ENCODE assay signal across 8 cellular contexts in genomic region chr7:43572516-43573049, GRCh38. TPM values are rescaled to one million over a fixed set of nuclear protein-coding genes. Genes with fewer than 3 reads are reported as not detected.
DNase-seq lines count a peak whose midpoint lies in the region; ATAC-seq and TF ChIP-seq lines count a peak whose summit lies in the region.

No MANE protein-coding gene starts in this region.

- H3K9ac ChIP-seq in fibroblast of lung (ENCODE audit: insufficient read depth, low read length) (no peak overlapping the region), skeletal muscle satellite cell (ENCODE audit: low read depth, low read length) (peak overlapping the region; percentile 73)

- H3K4me1 Mint-ChIP-seq in CD4-positive, alpha-beta T cell (ENCODE audit: low read depth), result peaks cover 5% of the 10 kb centered on the region
- peaks cover 22% of the 10 kb centered on the region for H3K4me1 Mint-ChIP-seq in T-helper 2 cell treated with Interferon-gamma antibody and Interleukin-4, amounts not matched to agents 5 μg/mL and 100 μg/mL, for 36 hours (ENCODE audit: low read depth)
- H3K4me1 Mint-ChIP-seq in Caco-2 (ENCODE audit: low read depth, unreplicated experiment), result peaks cover 11% of the 10 kb centered on the region

- no peaks in the 10 kb centered on the region for H3K36me3 Mint-ChIP-seq in CD4-positive, alpha-beta T cell (ENCODE audit: low read depth)
- no peaks in the 10 kb centered on the region for H3K36me3 Mint-ChIP-seq in T-helper 2 cell treated with Interferon-gamma antibody and Interleukin-4, amounts not matched to agents 5 μg/mL and 100 μg/mL, for 36 hours (ENCODE audit: low read depth)
- H3K36me3 Mint-ChIP-seq in Caco-2 (ENCODE audit: insufficient read depth, unreplicated experiment), result no peaks in the 10 kb centered on the region

- POLR2A ChIA-PET in CD4-positive, alpha-beta T cell (lab: Charles Lee), result interaction anchor here (0.7 to 1.4 kb wide), 3 partner anchors 10 to 219 kb away, joined by 3 to 6 read pairs (median 3); partner anchors contain the start of gene STK17A
- POLR2A ChIA-PET in Caco-2 (lab: Charles Lee), result no interaction called here

- H2AFZ ChIP-seq in fibroblast of lung (ENCODE audit: low read length), result no peak overlapping the region

- peak; percentile 74 for ATAC-seq in CD4-positive, alpha-beta T cell (ENCODE audit: poor library complexity)
- peak; percentile 42 for ATAC-seq in HG03196 (IDR thresholded peaks at IDR 0.05; ENCODE audit: unreplicated experiment)
- no peak for ATAC-seq in HG02759 (IDR thresholded peaks at IDR 0.05; ENCODE audit: unreplicated experiment)

- no peaks in the 10 kb centered on the region for H4K20me1 ChIP-seq in fibroblast of lung (ENCODE audit: control insufficient read depth, extremely low read depth, insufficient read depth, low read length)

- no peak overlapping the region for H3K4me3 Mint-ChIP-seq in CD4-positive, alpha-beta T cell
- peak overlapping the region; percentile 3 for H3K4me3 Mint-ChIP-seq in T-helper 2 cell treated with Interferon-gamma antibody and Interleukin-4, amounts not matched to agents 5 μg/mL and 100 μg/mL, for 36 hours
- no peak overlapping the region for H3K4me3 Mint-ChIP-seq in Caco-2 (ENCODE audit: unreplicated experiment)

- BruUV-seq in Caco-2 (replicated peaks; lab: Mats Ljungman, UMichigan), result no TSS peak

- CTCF ChIA-PET in CD4-positive, alpha-beta T cell (lab: Charles Lee), result interaction anchor here (0.9 to 3.3 kb wide), 2 partner anchors 10 to 129 kb away, joined by 3 to 17 read pairs; partner anchors contain the start of gene STK17A
- CTCF ChIA-PET in Caco-2 (lab: Charles Lee), result interaction anchor here (2.2 kb wide), 1 partner anchor 10 kb away, joined by 11 read pairs; the partner anchor contains the start of gene STK17A

- H3K27ac ChIP-seq in CD4-positive, alpha-beta T cell (ENCODE audit: low read depth, low read length), result no peak overlapping the region
- peak overlapping the region; percentile 77 for H3K27ac ChIP-seq in fibroblast of lung (ENCODE audit: insufficient read depth, low read length)

- DNase-seq in CD4-positive, alpha-beta T cell, result peak in 2 of 10 experiments; percentile 12 to 18
- peak; percentile 51 for DNase-seq in T-helper 2 cell treated with Interferon-gamma antibody and Interleukin-4, amounts not matched to agents 5 μg/mL and 100 μg/mL, for 36 hours (ENCODE audit: low spot score)
- peak; percentile 100 for DNase-seq in fibroblast of lung (ENCODE audit: low read depth in 2 of 2)
- DNase-seq in Caco-2, result no peak
- DNase-seq in NCI-H2171 (lab: John Stamatoyannopoulos, UW), result no peak

- H3K4me1 ChIP-seq in fibroblast of lung (ENCODE audit: control insufficient read depth, extremely low read depth, insufficient read depth, low read length) (no peaks in the 10 kb centered on the region), skeletal muscle satellite cell (ENCODE audit: control insufficient read depth, insufficient read depth, low read length) (peaks cover 39% of the 10 kb centered on the region), Caco-2 (peaks cover 9% of the 10 kb centered on the region)

- H3K4me2 ChIP-seq in fibroblast of lung (ENCODE audit: extremely low read depth, insufficient read depth, low read length), result peak overlapping the region; percentile 3
- H3K4me2 ChIP-seq in skeletal muscle satellite cell (ENCODE audit: low read length), result peak overlapping the region; percentile 14

- no peak for TF ChIP-seq CTCF in CD4-positive, alpha-beta T cell (IDR thresholded peaks at IDR 0.05)
- no peak for TF ChIP-seq CTCF in fibroblast of lung (conservative IDR thresholded peaks at IDR 0.05 in 1 of 2, IDR thresholded peaks at IDR 0.05 in 1 of 2; ENCODE audit: low read depth in 1 of 2, low read length in 2 of 2)
- TF ChIP-seq CTCF in Caco-2 (IDR thresholded peaks at IDR 0.05; ENCODE audit: insufficient read depth in 1 of 2, low read depth in 1 of 2, low read length in 1 of 2, severe bottlenecking in 1 of 2, unreplicated experiment in 1 of 2), result no peak

- no peaks in the 10 kb centered on the region for H3K27me3 Mint-ChIP-seq in CD4-positive, alpha-beta T cell
- H3K27me3 Mint-ChIP-seq in T-helper 2 cell treated with Interferon-gamma antibody and Interleukin-4, amounts not matched to agents 5 μg/mL and 100 μg/mL, for 36 hours (ENCODE audit: low read depth), result peaks cover 2% of the 10 kb centered on the region
- no peaks in the 10 kb centered on the region for H3K27me3 Mint-ChIP-seq in Caco-2 (ENCODE audit: insufficient read depth, unreplicated experiment)

- H3K36me3 ChIP-seq in fibroblast of lung (ENCODE audit: control insufficient read depth, insufficient read depth, low read length) (no peaks in the 10 kb centered on the region), skeletal muscle satellite cell (ENCODE audit: insufficient read depth, low read length) (no peaks in the 10 kb centered on the region), Caco-2 (ENCODE audit: control insufficient read depth, insufficient read depth, low read length) (no peaks in the 10 kb centered on the region)

- H3K9me3 Mint-ChIP-seq in CD4-positive, alpha-beta T cell, result no peaks in the 10 kb centered on the region
- no peaks in the 10 kb centered on the region for H3K9me3 Mint-ChIP-seq in T-helper 2 cell treated with Interferon-gamma antibody and Interleukin-4, amounts not matched to agents 5 μg/mL and 100 μg/mL, for 36 hours
- H3K9me3 Mint-ChIP-seq in Caco-2 (ENCODE audit: unreplicated experiment), result no peaks in the 10 kb centered on the region

- H3K27me3 ChIP-seq in CD4-positive, alpha-beta T cell (ENCODE audit: control insufficient read depth, insufficient read depth, low read length), result no peaks in the 10 kb centered on the region
- H3K27me3 ChIP-seq in fibroblast of lung (ENCODE audit: control insufficient read depth, insufficient read depth, low read length), result no peaks in the 10 kb centered on the region
- H3K27me3 ChIP-seq in skeletal muscle satellite cell (ENCODE audit: control insufficient read depth, insufficient read depth, low read length), result no peaks in the 10 kb centered on the region
- H3K27me3 ChIP-seq in Caco-2 (replicated peaks; ENCODE audit: control insufficient read depth, insufficient read depth, low read length), result no peaks in the 10 kb centered on the region

- no peak overlapping the region for H3K27ac Mint-ChIP-seq in CD4-positive, alpha-beta T cell
- peak overlapping the region; percentile 47 for H3K27ac Mint-ChIP-seq in T-helper 2 cell treated with Interferon-gamma antibody and Interleukin-4, amounts not matched to agents 5 μg/mL and 100 μg/mL, for 36 hours
- H3K27ac Mint-ChIP-seq in Caco-2 (ENCODE audit: unreplicated experiment), result no peak overlapping the region

- H3K79me2 ChIP-seq in fibroblast of lung (ENCODE audit: control insufficient read depth, insufficient read depth, low read length), result no peaks in the 10 kb centered on the region

- H3K9me3 ChIP-seq in CD4-positive, alpha-beta T cell (ENCODE audit: control insufficient read depth, low read length), result no peaks in the 10 kb centered on the region
- H3K9me3 ChIP-seq in fibroblast of lung (ENCODE audit: control insufficient read depth, insufficient read depth, low read depth, low read length) (no peaks in the 10 kb centered on the region), skeletal muscle satellite cell (replicated peaks; ENCODE audit: low read length) (no peaks in the 10 kb centered on the region), Caco-2 (no peaks in the 10 kb centered on the region)

- intact Hi-C loops in CD4-positive, alpha-beta T cell (cut with DNase I, micrococcal nuclease), result no loop called here
- intact Hi-C loops in Caco-2 (cut with micrococcal nuclease; ENCODE audit: unreplicated experiment), result no loop called here

- H3K4me3 ChIP-seq in fibroblast of lung (replicated peaks in 1 of 4; ENCODE audit: control extremely low read depth in 1 of 4, insufficient read depth in 1 of 4, low read depth in 3 of 4, low read length in 4 of 4) (no peak overlapping the region), skeletal muscle satellite cell (ENCODE audit: low read length) (no peak overlapping the region), Caco-2 (ENCODE audit: low read depth, low read length) (no peak overlapping the region)

RNA-seq across cellular contexts. Expression of gene STK17A, which starts 10.3 kb away (rescaled TPM):
- 100 to 1,000 TPM; 213 to 218 TPM for total RNA-seq in CD4-positive, alpha-beta T cell
- total RNA-seq in fibroblast of lung (44.4 and 53.2 TPM in 2 replicates), Caco-2 (2022) (19.2 and 19.6 TPM in 2 replicates)
- 46.8 and 53.3 TPM in 2 replicates for polyA plus RNA-seq in fibroblast of lung
- polyA plus RNA-seq in fibroblast of lung (2012), result 45.4 and 52.2 TPM in 2 replicates
- 1.8 and 2.9 TPM in 2 replicates for polyA minus RNA-seq in fibroblast of lung (ENCODE audit: low replicate concordance)
- total RNA-seq in skeletal muscle satellite cell (2012; rRNA removed), result 62.1 and 84.5 TPM in 2 replicates

Comparison
In these comparisons a context has a peak if more than half of its experiments do, and no peak if none do; other contexts are left out.
1. DNase-seq: peak in T-helper 2 cell treated with Interferon-gamma antibody and Interleukin-4, amounts not matched to agents 5 μg/mL and 100 μg/mL, for 36 hours (single experiment) and fibroblast of lung (2 of 2); none in Caco-2 (0 of 2) and NCI-H2171 (single experiment).